Comparison of ENCODE assay signal across 9 cellular contexts in the genomic region with DNA sequence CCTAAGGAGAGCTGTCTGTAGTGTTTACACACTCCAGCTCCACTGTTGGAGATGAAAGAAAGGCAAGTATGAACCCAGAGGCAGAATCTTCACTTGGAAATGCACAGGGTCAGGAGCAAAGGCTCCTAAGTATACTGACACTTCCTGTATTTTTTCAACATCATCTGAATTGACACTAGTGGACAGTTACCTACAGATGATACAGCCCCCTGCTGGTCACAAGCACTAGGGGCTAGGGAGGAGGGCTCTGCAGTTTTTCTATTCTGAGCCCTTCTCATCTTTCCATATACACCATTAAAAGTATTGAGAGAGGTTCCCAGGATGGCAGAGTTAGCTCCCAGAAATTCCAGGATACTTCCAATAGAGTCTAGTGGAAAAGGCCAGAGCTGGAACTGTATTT.
DNase-seq lines count a peak whose midpoint lies in the region; ATAC-seq and TF ChIP-seq lines count a peak whose summit lies in the region.
"Had no signal": no experiment of that assay in that cellular context is flagged by ENCODE, and none has a peak within 500 bp of the region (broad histone marks: within the 10 kb centered on the region; RNA-seq: fewer than 3 reads in every experiment).

No MANE protein-coding gene starts in this region.

- no peak overlapping the region for H3K27ac Mint-ChIP-seq in endodermal cell

- no peak overlapping the region for H2AFZ ChIP-seq in MM.1S (ENCODE audit: low read length)

- peak; percentile 25 for TF ChIP-seq CTCF in MM.1S (IDR thresholded peaks at IDR 0.05; ENCODE audit: low read length)
- TF ChIP-seq CTCF in endodermal cell (conservative IDR thresholded peaks at IDR 0.05) = peak; percentile 71

- DNase-seq in D341Med (ENCODE audit: low spot score) (peak; percentile 28), MM.1S (peak; percentile 13), endodermal cell (peak; percentile 59), NCI-H2081 (lab: John Stamatoyannopoulos, UW) (no peak)
- no peak for DNase-seq in stimulated activated naive CD8-positive, alpha-beta T cell treated with anti-CD3 and anti-CD28 coated beads, Interleukin-15, Interleukin-2, amounts not matched to agents 100 U/mL and 50 U/mL, for 24 hours

- no peaks in the 10 kb centered on the region for H3K79me2 ChIP-seq in MM.1S (ENCODE audit: low read length)

- H3K36me3 ChIP-seq in MM.1S (replicated peaks; ENCODE audit: insufficient read depth, low read length) (no peaks in the 10 kb centered on the region), endodermal cell (ENCODE audit: control insufficient read depth, insufficient read depth, low read length) (no peaks in the 10 kb centered on the region)
- H3K36me3 ChIP-seq: breast epithelium had no signal

- H3K36me3 Mint-ChIP-seq in endodermal cell (ENCODE audit: low read depth) = no peaks in the 10 kb centered on the region

- H3K4me3 ChIP-seq in MM.1S (ENCODE audit: low read length) (no peak overlapping the region), endodermal cell (ENCODE audit: low read length) (no peak overlapping the region)
- H3K4me3 ChIP-seq: breast epithelium had no signal

- no peaks in the 10 kb centered on the region for H4K20me1 ChIP-seq in MM.1S (ENCODE audit: insufficient read depth, low read length)

- ATAC-seq in GM19025 (IDR thresholded peaks at IDR 0.05; ENCODE audit: low read depth, unreplicated experiment) = peak; percentile 70
- ATAC-seq in HG02852 (IDR thresholded peaks at IDR 0.05; ENCODE audit: unreplicated experiment) = no peak
- no peak for ATAC-seq in HG03097 (IDR thresholded peaks at IDR 0.05; ENCODE audit: low FRiP score, unreplicated experiment)
- no peak for ATAC-seq in stimulated activated naive CD8-positive, alpha-beta T cell treated with anti-CD3 and anti-CD28 coated beads, Interleukin-15, Interleukin-2, amounts not matched to agents 100 U/mL and 50 U/mL, for 24 hours

- peaks cover 36% of the 10 kb centered on the region for H3K9me3 Mint-ChIP-seq in endodermal cell

- no peak overlapping the region for H3K4me3 Mint-ChIP-seq in endodermal cell

- H3K4me1 ChIP-seq in MM.1S (ENCODE audit: low read length) (no peaks in the 10 kb centered on the region), endodermal cell (ENCODE audit: control insufficient read depth, insufficient read depth, low read length) (no peaks in the 10 kb centered on the region)
- H3K4me1 ChIP-seq: breast epithelium had no signal

- no peaks in the 10 kb centered on the region for H3K27me3 ChIP-seq in MM.1S (replicated peaks; ENCODE audit: insufficient read depth, low read length)
- H3K27me3 ChIP-seq in endodermal cell (ENCODE audit: control insufficient read depth, insufficient read depth, low read length, poor library complexity, severe bottlenecking) = no peaks in the 10 kb centered on the region
- H3K27me3 ChIP-seq: breast epithelium had no signal

- H3F3A ChIP-seq in MM.1S (ENCODE audit: insufficient read depth, low read length) = no peaks in the 10 kb centered on the region

- H3K9me2 ChIP-seq in MM.1S (replicated peaks; ENCODE audit: insufficient read depth, low read length) = no peaks in the 10 kb centered on the region

- no peak overlapping the region for H3K27ac ChIP-seq in MM.1S (ENCODE audit: low read length)
- H3K27ac ChIP-seq in endodermal cell (ENCODE audit: low read depth, low read length) = peak overlapping the region; percentile 62
- H3K27ac ChIP-seq: breast epithelium had no signal

- no peak overlapping the region for H3K4me2 ChIP-seq in MM.1S (ENCODE audit: low read depth, low read length)

- H3K9ac ChIP-seq in MM.1S (ENCODE audit: low read length) = no peak overlapping the region
- no peak overlapping the region for H3K9ac ChIP-seq in endodermal cell (ENCODE audit: extremely low read depth, low read length, poor library complexity, severe bottlenecking)

- H3K27me3 Mint-ChIP-seq in endodermal cell (ENCODE audit: insufficient read depth) = no peaks in the 10 kb centered on the region

- H3K4me1 Mint-ChIP-seq in endodermal cell = no peaks in the 10 kb centered on the region

- H3K9me3 ChIP-seq in MM.1S (replicated peaks; ENCODE audit: insufficient read depth, low read length) = no peaks in the 10 kb centered on the region
- H3K9me3 ChIP-seq in endodermal cell (ENCODE audit: control insufficient read depth, low read length) = no peaks in the 10 kb centered on the region
- H3K9me3 ChIP-seq: breast epithelium had no signal

Comparison
In these comparisons a context has a peak if more than half of its experiments do, and no peak if none do; other contexts are left out.
1. DNase-seq: peak in D341Med (single experiment), MM.1S (single experiment) and endodermal cell (single experiment); none in NCI-H2081 (0 of 2) and stimulated activated naive CD8-positive, alpha-beta T cell treated with anti-CD3 and anti-CD28 coated beads, Interleukin-15, Interleukin-2, amounts not matched to agents 100 U/mL and 50 U/mL, for 24 hours (single experiment).